In the genomic region with DNA sequence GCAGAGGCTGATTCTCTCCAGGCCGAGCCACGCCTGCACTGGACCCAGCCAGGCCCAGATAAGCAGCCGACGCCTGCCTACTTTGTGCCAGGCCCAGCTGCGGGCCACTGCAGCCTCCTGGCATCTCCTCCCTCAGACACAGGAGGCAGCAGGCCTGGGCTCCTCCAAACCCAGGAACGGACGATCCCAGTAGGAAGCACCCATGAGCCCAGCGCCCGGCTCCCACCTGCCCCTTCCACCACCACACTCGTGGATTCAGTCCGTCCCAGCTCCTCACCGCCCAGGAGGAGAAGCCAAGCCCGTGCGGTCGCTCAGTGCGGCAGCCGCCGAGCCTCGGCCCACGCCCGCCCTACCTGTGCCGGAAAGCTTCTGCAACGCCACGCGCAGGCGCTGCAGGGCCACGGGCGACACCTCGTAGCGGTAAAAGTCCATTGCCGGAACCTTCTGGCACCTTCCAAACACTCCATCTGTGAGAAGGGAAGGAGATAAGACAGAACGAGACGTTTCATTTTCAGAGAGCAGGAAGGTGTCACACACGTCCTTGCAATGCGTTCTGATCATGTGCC, we compare ENCODE assay signal across 23 cellular contexts.
"Had no signal": no experiment of that assay in that cellular context is flagged by ENCODE, and none has a peak within 500 bp of the region (broad histone marks: within the 10 kb centered on the region; RNA-seq: fewer than 3 reads in every experiment).

No MANE protein-coding gene starts in this region.

- H3K4me1 ChIP-seq: upper lobe of right lung had no signal

- H3K79me2 ChIP-seq: hepatocyte had no signal

- H3K27me3 ChIP-seq: hepatocyte had no signal

- H3K27ac Mint-ChIP-seq: activated naive CD4-positive, alpha-beta T cell treated with anti-CD3 and anti-CD28 coated beads for 36 hours; activated naive CD8-positive, alpha-beta T cell treated with anti-CD3 and anti-CD28 coated beads, Interleukin-2, amount 10 ng/mL, durations not matched to agents 7 days and 5 days; natural killer cell treated with Interleukin-12 subunit alpha and Interleukin-12 subunit beta and Interleukin-15 and Interleukin-18, amount 100 ng/mL, for 72 hours; T-helper 2 cell treated with Interferon-gamma antibody and Interleukin-4, amounts not matched to agents 5 μg/mL and 100 μg/mL, for 36 hours had no signal

- H3K27me3 Mint-ChIP-seq: natural killer cell treated with Interleukin-12 subunit alpha and Interleukin-12 subunit beta and Interleukin-15 and Interleukin-18, amount 100 ng/mL, for 72 hours had no signal

- H3K4me3 Mint-ChIP-seq: activated naive CD4-positive, alpha-beta T cell treated with anti-CD3 and anti-CD28 coated beads for 36 hours; activated naive CD8-positive, alpha-beta T cell treated with anti-CD3 and anti-CD28 coated beads, Interleukin-2, amount 10 ng/mL, durations not matched to agents 7 days and 5 days; natural killer cell treated with Interleukin-12 subunit alpha and Interleukin-12 subunit beta and Interleukin-15 and Interleukin-18, amount 100 ng/mL, for 72 hours; T-helper 2 cell treated with Interferon-gamma antibody and Interleukin-4, amounts not matched to agents 5 μg/mL and 100 μg/mL, for 36 hours had no signal

- H3K27ac ChIP-seq: hepatocyte, spleen, thoracic aorta, upper lobe of right lung, VCaP had no signal

- H3K36me3 ChIP-seq: spleen, thoracic aorta, upper lobe of right lung had no signal

- H3K9me3 ChIP-seq: thoracic aorta, upper lobe of right lung had no signal

- DNase-seq: activated CD4-positive, alpha-beta T cell treated with anti-CD3 and anti-CD28 coated beads, Interleukin-2, amount 50 U/mL, for 1 hour; activated CD4-positive, CD25-positive, alpha-beta regulatory T cell treated with anti-CD3 and anti-CD28 coated beads, Interleukin-2, amount 50 U/mL, for 72 hours; activated CD8-positive, alpha-beta memory T cell treated with anti-CD3 and anti-CD28 coated beads, Interleukin-2, amount 50 U/mL, for 48 hours; activated effector memory CD4-positive, alpha-beta T cell treated with Interleukin-2 at 50 U/mL for 16 hours; activated naive CD4-positive, alpha-beta T cell treated with anti-CD3 and anti-CD28 coated beads for 36 hours; activated naive CD8-positive, alpha-beta T cell treated with anti-CD3 and anti-CD28 coated beads, Interleukin-2, amount 10 ng/mL, durations not matched to agents 7 days and 5 days; activated T-cell treated with anti-CD3 and anti-CD28 coated beads, Interleukin-2, amount 50 U/mL, for 48 hours; amniotic stem cell; cerebellar nuclear complex; effector CD4-positive, alpha-beta T cell; erythroblast; foreskin fibroblast; occipital lobe; spleen; stimulated activated CD4-positive, alpha-beta T cell treated with anti-CD3 and anti-CD28 coated beads, Interleukin-4, amount 100 ng/mL, for 1 hour; stimulated activated naive CD4-positive, alpha-beta T cell; upper lobe of right lung had no signal

- H3K4me1 Mint-ChIP-seq: activated naive CD8-positive, alpha-beta T cell treated with anti-CD3 and anti-CD28 coated beads, Interleukin-2, amount 10 ng/mL, durations not matched to agents 7 days and 5 days had no signal

- H2AFZ ChIP-seq: hepatocyte had no signal

- H3K4me3 ChIP-seq: hepatocyte, spleen, thoracic aorta, upper lobe of right lung had no signal

- ATAC-seq: natural killer cell treated with Interleukin-12 subunit alpha and Interleukin-12 subunit beta and Interleukin-15 and Interleukin-18, amount 100 ng/mL, for 72 hours; SK-N-SH treated with all-trans-retinoic acid at 6 μM for 48 hours; upper lobe of right lung had no signal
